Comparison of ENCODE assay signal across 8 cellular contexts in genomic region chr1:24191860-24192259, GRCh38. TPM values are rescaled to one million over a fixed set of nuclear protein-coding genes. Genes with fewer than 3 reads are reported as not detected.
DNase-seq lines count a peak whose midpoint lies in the region; ATAC-seq and TF ChIP-seq lines count a peak whose summit lies in the region.

No MANE protein-coding gene starts in this region.

- peaks cover 7% of the 10 kb centered on the region for H3K9me3 Mint-ChIP-seq in activated CD8-positive, alpha-beta T cell treated with anti-CD3 and anti-CD28 coated beads for 36 hours

- peak; percentile 79 for DNase-seq in Daoy (ENCODE audit: low read depth)
- peak; percentile 84 for DNase-seq in HPDE6-E6E7 (ENCODE audit: extremely low spot score)
- DNase-seq in activated CD8-positive, alpha-beta T cell treated with anti-CD3 and anti-CD28 coated beads for 36 hours, result peak; percentile 69
- peak; percentile 77 for DNase-seq in kidney tubule cell (ENCODE audit: low spot score)
- no peak for DNase-seq in SK-N-DZ (ENCODE audit: low spot score)

- H3K27me3 Mint-ChIP-seq in activated CD8-positive, alpha-beta T cell treated with anti-CD3 and anti-CD28 coated beads for 36 hours, result no peaks in the 10 kb centered on the region

- intact Hi-C loops in activated CD8-positive, alpha-beta T cell treated with anti-CD3 and anti-CD28 coated beads for 36 hours (cut with micrococcal nuclease), result no loop called here

- H3K36me3 Mint-ChIP-seq in activated CD8-positive, alpha-beta T cell treated with anti-CD3 and anti-CD28 coated beads for 36 hours (ENCODE audit: low read depth), result peaks cover 1% of the 10 kb centered on the region

- peak overlapping the region; percentile 82 for H3K27ac Mint-ChIP-seq in activated CD8-positive, alpha-beta T cell treated with anti-CD3 and anti-CD28 coated beads for 36 hours

- peaks cover 65% of the 10 kb centered on the region for H3K4me1 Mint-ChIP-seq in activated CD8-positive, alpha-beta T cell treated with anti-CD3 and anti-CD28 coated beads for 36 hours (ENCODE audit: low read depth)

- no peak for TF ChIP-seq CTCF in activated CD8-positive, alpha-beta T cell treated with anti-CD3 and anti-CD28 coated beads for 36 hours (IDR thresholded peaks at IDR 0.05)

- ATAC-seq in activated CD8-positive, alpha-beta T cell treated with anti-CD3 and anti-CD28 coated beads for 36 hours, result peak; percentile 75
- ATAC-seq in HG03175 (IDR thresholded peaks at IDR 0.05; ENCODE audit: unreplicated experiment) (no peak), HG03460 (IDR thresholded peaks at IDR 0.05; ENCODE audit: unreplicated experiment) (no peak), GM21619 (IDR thresholded peaks at IDR 0.05; ENCODE audit: unreplicated experiment) (no peak)

- H3K4me3 Mint-ChIP-seq in activated CD8-positive, alpha-beta T cell treated with anti-CD3 and anti-CD28 coated beads for 36 hours, result no peak overlapping the region

- POLR2A ChIA-PET in activated CD8-positive, alpha-beta T cell treated with anti-CD3 and anti-CD28 coated beads for 36 hours (lab: Charles Lee), result interaction anchor here (0.6 to 1.3 kb wide), 3 partner anchors 42 to 201 kb away, joined by 3 to 6 read pairs (median 5); no protein-coding TSS in a partner anchor

- CTCF ChIA-PET in activated CD8-positive, alpha-beta T cell treated with anti-CD3 and anti-CD28 coated beads for 36 hours (lab: Charles Lee), result interaction anchor here (0.7 to 9.0 kb wide), 7 partner anchors 8 to 497 kb away, joined by 3 to 127 read pairs (median 16); no protein-coding TSS in a partner anchor

RNA-seq across cellular contexts. Expression of gene IFNLR1, which starts 4.8 kb away (rescaled TPM):
- total RNA-seq in Daoy (2014; rRNA removed; shearing (Covaris generic)), result 1.2 and 1.3 TPM in 2 replicates
- total RNA-seq in activated CD8-positive, alpha-beta T cell treated with anti-CD3 and anti-CD28 coated beads for 36 hours, result 1 to 10 TPM; 4.8 to 6.4 TPM
- polyA plus RNA-seq in SK-N-DZ (2014; cell fraction: cytosol; rRNA removed), result not detected in 2 replicates
- 0.05 TPM in 1 of 2 replicates, not detected in the other for polyA plus RNA-seq in SK-N-DZ (2014; cell fraction: nucleus; rRNA removed)

RNA-seq across cellular contexts. Expression of gene IL22RA1, which starts 48.9 kb away (rescaled TPM):
- not detected in 2 replicates for total RNA-seq in Daoy (2014; rRNA removed; shearing (Covaris generic))
- total RNA-seq in activated CD8-positive, alpha-beta T cell treated with anti-CD3 and anti-CD28 coated beads for 36 hours, result not detected
- not detected in 2 replicates for polyA plus RNA-seq in SK-N-DZ (2014; cell fraction: cytosol; rRNA removed)
- polyA plus RNA-seq in SK-N-DZ (2014; cell fraction: nucleus; rRNA removed), result not detected in 2 replicates
